8 cellular contexts compared by ENCODE assay signal in the genomic region with DNA sequence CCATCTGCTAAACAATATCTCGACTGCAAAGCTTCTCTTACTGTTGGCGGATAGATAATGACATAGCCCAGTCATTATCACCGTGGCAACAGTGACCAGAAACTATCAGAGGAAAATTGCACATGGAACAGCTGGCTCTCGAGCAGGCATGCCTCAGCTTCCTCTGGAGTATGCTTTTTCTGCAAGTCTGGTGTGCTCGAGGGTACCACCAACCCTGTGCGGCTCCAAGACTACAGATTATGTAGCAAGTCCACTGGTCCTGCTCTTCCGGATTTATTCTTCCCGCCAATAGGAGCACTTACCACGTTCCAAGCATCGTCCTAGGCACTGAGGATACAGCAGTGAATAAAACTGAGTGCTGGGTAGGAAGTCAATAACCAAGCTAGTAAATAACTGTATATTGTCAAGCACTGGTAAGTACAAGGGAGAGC.
DNase-seq lines count a peak whose midpoint lies in the region; ATAC-seq and TF ChIP-seq lines count a peak whose summit lies in the region.

No MANE protein-coding gene starts in this region.

- no peak for TF ChIP-seq CTCF in OCI-LY3 (IDR thresholded peaks at IDR 0.05; ENCODE audit: low read depth, low read length)

- no peaks in the 10 kb centered on the region for H3K27me3 Mint-ChIP-seq in central memory CD8-positive, alpha-beta T cell

- peak overlapping the region; percentile 88 for H3K4me3 Mint-ChIP-seq in central memory CD8-positive, alpha-beta T cell

- H3K79me2 ChIP-seq in OCI-LY3 (ENCODE audit: low read length), result peaks cover 90% of the 10 kb centered on the region

- H3K4me1 ChIP-seq in OCI-LY3 (ENCODE audit: low read length) (peaks cover 31% of the 10 kb centered on the region), muscle layer of colon (ENCODE audit: insufficient read depth, low read length) (peaks cover 34% of the 10 kb centered on the region)

- H3K9me3 ChIP-seq in OCI-LY3 (ENCODE audit: insufficient read depth, low read length) (no peaks in the 10 kb centered on the region), muscle layer of colon (ENCODE audit: low read length) (no peaks in the 10 kb centered on the region)

- peak overlapping the region; percentile 81 for H3K9ac ChIP-seq in OCI-LY3 (ENCODE audit: low read length)
- peak overlapping the region; percentile 42 for H3K9ac ChIP-seq in muscle layer of colon (ENCODE audit: low read length)

- DNase-seq in AG08396 (ENCODE audit: low spot score) (peak; percentile 51), HCEC 1CT (peak; percentile 48), dedifferentiated amniotic fluid mesenchymal stem cell (ENCODE audit: extremely low spot score) (no peak)
- DNase-seq in central memory CD8-positive, alpha-beta T cell (ENCODE audit: low spot score in 2 of 2), result no peak

- H4K20me1 ChIP-seq in OCI-LY3 (ENCODE audit: insufficient read depth, low read length), result peaks cover 36% of the 10 kb centered on the region

- H3K4me1 Mint-ChIP-seq in central memory CD8-positive, alpha-beta T cell, result peaks cover 52% of the 10 kb centered on the region

- ATAC-seq in central memory CD8-positive, alpha-beta T cell (replicated peaks; ENCODE audit: extremely low read depth, poor library complexity, severe bottlenecking), result no peak
- ATAC-seq in GM21786 (IDR thresholded peaks at IDR 0.05; ENCODE audit: unreplicated experiment), result no peak
- no peak for ATAC-seq in GM19395 (IDR thresholded peaks at IDR 0.05; ENCODE audit: unreplicated experiment)

- peak overlapping the region; percentile 82 for H3K4me2 ChIP-seq in OCI-LY3 (ENCODE audit: low read length)

- H3K36me3 ChIP-seq in OCI-LY3 (replicated peaks; ENCODE audit: low read depth, low read length) (peaks cover 25% of the 10 kb centered on the region), muscle layer of colon (ENCODE audit: insufficient read depth, low read length) (no peaks in the 10 kb centered on the region)

- H3K9me3 Mint-ChIP-seq in central memory CD8-positive, alpha-beta T cell, result no peaks in the 10 kb centered on the region

- H3K4me3 ChIP-seq in OCI-LY3 (ENCODE audit: low read length) (peak overlapping the region; percentile 87), muscle layer of colon (ENCODE audit: low read depth in 1 of 2, low read length in 2 of 2) (peak overlapping the region; percentile 76 to 95)

- H3K36me3 Mint-ChIP-seq in central memory CD8-positive, alpha-beta T cell (ENCODE audit: insufficient read depth), result peaks cover 17% of the 10 kb centered on the region

- no peak overlapping the region for H2AFZ ChIP-seq in OCI-LY3 (ENCODE audit: low read depth, low read length)

- H3K27ac Mint-ChIP-seq in central memory CD8-positive, alpha-beta T cell (ENCODE audit: low read depth), result peak overlapping the region; percentile 93

- H3K27ac ChIP-seq in OCI-LY3 (ENCODE audit: low read length) (peak overlapping the region; percentile 67), muscle layer of colon (ENCODE audit: low read depth, low read length) (no peak overlapping the region)

- H3K27me3 ChIP-seq in OCI-LY3 (ENCODE audit: low read depth, low read length) (no peaks in the 10 kb centered on the region), muscle layer of colon (ENCODE audit: control insufficient read depth in 1 of 2, insufficient read depth in 2 of 2, low read length in 2 of 2) (no peaks in the 10 kb centered on the region)

Comparison
In these comparisons a context has a peak if more than half of its experiments do, and no peak if none do; other contexts are left out.
1. DNase-seq: peak in AG08396 (single experiment) and HCEC 1CT (single experiment); none in central memory CD8-positive, alpha-beta T cell (0 of 2) and dedifferentiated amniotic fluid mesenchymal stem cell (single experiment).